In genomic region chr4:2835978-2836377, GRCh38 we compare ENCODE assay signal across 1 cellular context.
TF ChIP-seq lines count a peak whose summit lies in the region.

No MANE protein-coding gene starts in this region.

TF ChIP-seq in GM23338, 12 proteins besides CTCF, POLR2A, EP300 and RAD21:
- no peak for TF ChIP-seq CREB1 (CRISPR knock-in tag; IDR thresholded peaks at IDR 0.05; ENCODE audit: low read depth)
- no peak for TF ChIP-seq ZNF462 (CRISPR knock-in tag; IDR thresholded peaks at IDR 0.05)
- TF ChIP-seq ZNF331 (CRISPR knock-in tag; IDR thresholded peaks at IDR 0.05; ENCODE audit: low read depth): no peak
- no peak for TF ChIP-seq EZH2phosphoT487 (IDR thresholded peaks at IDR 0.05; ENCODE audit: unreplicated experiment)
- no peak for TF ChIP-seq POLR2AphosphoS5 (IDR thresholded peaks at IDR 0.05; ENCODE audit: low read depth)
- TF ChIP-seq REST (IDR thresholded peaks at IDR 0.05; ENCODE audit: unreplicated experiment): no peak
- TF ChIP-seq ZNF114 (CRISPR knock-in tag; IDR thresholded peaks at IDR 0.05): no peak
- no peak for TF ChIP-seq JUNB (IDR thresholded peaks at IDR 0.05; ENCODE audit: unreplicated experiment)
- TF ChIP-seq STAT1 (IDR thresholded peaks at IDR 0.05; ENCODE audit: unreplicated experiment): no peak
- no peak for TF ChIP-seq ETS1 (IDR thresholded peaks at IDR 0.05)
- no peak for TF ChIP-seq NANOG (IDR thresholded peaks at IDR 0.05; ENCODE audit: borderline replicate concordance)
TF ChIP-seq in GM23338: peak in this region for 0.
